Comparison of ENCODE assay signal across 8 cellular contexts in the genomic region with DNA sequence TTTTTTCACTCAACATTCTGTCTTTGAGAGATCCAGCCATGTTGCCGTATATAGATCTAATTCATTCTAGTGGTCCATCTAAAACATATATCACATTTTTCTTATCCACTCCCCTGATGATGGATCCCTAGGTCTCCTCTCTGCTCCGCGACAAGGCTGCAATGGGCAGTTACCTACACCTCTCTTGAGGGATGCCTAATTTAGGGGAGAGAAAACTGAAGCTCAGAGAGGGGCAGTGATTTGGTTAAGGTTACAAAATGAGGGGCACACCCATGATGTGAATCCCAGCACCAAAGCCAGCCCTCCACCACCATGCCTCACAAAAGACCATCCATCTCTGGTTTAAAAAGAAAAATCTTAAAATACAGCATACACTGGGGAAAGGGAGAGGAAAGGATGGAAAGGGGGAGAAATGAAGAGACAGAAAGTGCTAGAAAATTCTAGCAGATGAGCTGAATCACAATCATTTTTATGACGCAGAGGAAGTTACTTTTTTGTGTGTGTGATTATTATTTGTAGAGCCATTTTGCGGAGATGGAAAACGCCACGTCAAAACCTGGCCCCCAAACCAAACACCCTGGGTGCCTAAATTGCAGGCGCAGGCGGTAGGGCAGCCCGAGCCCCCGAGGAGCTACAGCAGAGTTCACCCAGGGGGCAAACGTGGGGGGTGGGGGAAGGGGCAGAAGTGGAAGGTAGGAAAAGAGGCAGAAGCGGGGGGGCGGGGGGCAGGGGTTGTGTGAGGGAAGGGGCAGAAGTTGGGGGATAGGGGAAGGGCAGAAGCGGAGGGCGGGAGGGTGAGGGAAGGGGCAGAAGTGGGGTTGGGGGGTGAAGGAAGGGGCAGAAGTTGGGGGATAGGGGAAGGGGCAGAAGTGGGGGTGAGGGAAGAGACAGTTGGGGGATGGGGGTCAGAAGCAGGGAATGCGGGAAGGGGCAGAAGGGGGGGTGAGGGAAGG. TPM values are rescaled to one million over a fixed set of nuclear protein-coding genes. Genes with fewer than 3 reads are reported as not detected.
DNase-seq lines count a peak whose midpoint lies in the region; ATAC-seq, FAIRE-seq and TF ChIP-seq lines count a peak whose summit lies in the region.

No MANE protein-coding gene starts in this region.

- TF ChIP-seq CTCF in AG09309 (IDR thresholded peaks at IDR 0.05; ENCODE audit: control insufficient read depth, insufficient read depth, low read depth, low read length, missing control alignments) (no peak), pancreas (IDR thresholded peaks at IDR 0.05) (no peak)

- peaks cover 21 to 38% (median 33%) of the 10 kb centered on the region in 7 donors for H3K4me1 Mint-ChIP-seq in naive thymus-derived CD4-positive, alpha-beta T cell

- peaks cover 0 to 9% (median 0%) of the 10 kb centered on the region in 11 donors for H3K9me3 Mint-ChIP-seq in naive thymus-derived CD4-positive, alpha-beta T cell

- 28 to 42% methylated on average over 17 of the region's 17 CpGs for WGBS in pancreas, 2 donors

- H3K4me1 ChIP-seq in naive thymus-derived CD4-positive, alpha-beta T cell (ENCODE audit: control insufficient read depth in 2 of 2, insufficient read depth in 2 of 2, low read length in 2 of 2): peaks cover 0 to 12% of the 10 kb centered on the region in 2 donors
- H3K4me1 ChIP-seq in pancreas: no peaks in the 10 kb centered on the region

- H3K27ac Mint-ChIP-seq in naive thymus-derived CD4-positive, alpha-beta T cell: peak overlapping the region; percentile 91 to 97 (median 96)

- peak overlapping the region; percentile 73 to 90 (median 84) for H3K4me3 Mint-ChIP-seq in naive thymus-derived CD4-positive, alpha-beta T cell

- no peaks in the 10 kb centered on the region for H3K9me3 ChIP-seq in MG63
- H3K9me3 ChIP-seq in naive thymus-derived CD4-positive, alpha-beta T cell (ENCODE audit: control insufficient read depth in 2 of 3, low read length in 3 of 3): no peaks in the 10 kb centered on the region
- no peaks in the 10 kb centered on the region for H3K9me3 ChIP-seq in pancreas

- H3K27me3 ChIP-seq in MG63 (no peaks in the 10 kb centered on the region), pancreas (no peaks in the 10 kb centered on the region)
- no peaks in the 10 kb centered on the region for H3K27me3 ChIP-seq in naive thymus-derived CD4-positive, alpha-beta T cell (ENCODE audit: control insufficient read depth in 2 of 2, insufficient read depth in 2 of 2, low read length in 2 of 2)

- H3K36me3 ChIP-seq in MG63 (peaks cover 6% of the 10 kb centered on the region; the same call in 1 of the 2 replicates), pancreas (no peaks in the 10 kb centered on the region)
- H3K36me3 ChIP-seq in naive thymus-derived CD4-positive, alpha-beta T cell (ENCODE audit: control insufficient read depth in 2 of 3, insufficient read depth in 3 of 3, low read length in 3 of 3): peaks cover 0 to 24% (median 5%) of the 10 kb centered on the region in 3 experiments

- FAIRE-seq in pancreas (lab: Jason Lieb, UNC): no peak
- no peak for FAIRE-seq in frontal cortex (lab: Jason Lieb, UNC)

- intact Hi-C loops in naive thymus-derived CD4-positive, alpha-beta T cell (cut with micrococcal nuclease): loop anchor here (1.0 to 10.0 kb wide), 3 partner anchors 8 to 1556 kb away; a partner anchor contains a TSS
- intact Hi-C loops in pancreas (cut with DNase I): no loop called here

- peaks cover 0 to 3% (median 0%) of the 10 kb centered on the region in 5 donors for H3K27me3 Mint-ChIP-seq in naive thymus-derived CD4-positive, alpha-beta T cell

- CTCF ChIA-PET in naive thymus-derived CD4-positive, alpha-beta T cell (lab: Charles Lee): no interaction called here

- H3K4me3 ChIP-seq in AG09309 (ENCODE audit: control insufficient read depth, low read depth, low read length) (peak overlapping the region; percentile 26), MG63 (peak overlapping the region; percentile 15; the same call in 1 of the 2 replicates), pancreas (no peak overlapping the region)
- no peak overlapping the region for H3K4me3 ChIP-seq in naive thymus-derived CD4-positive, alpha-beta T cell (ENCODE audit: low read length)

- DNase-seq in AG09309 (ENCODE audit: low read depth) (no peak), MG63 (no peak), caudate nucleus (lab: John Stamatoyannopoulos, UW) (peak in 2 of 61 donors; percentile 7 to 18), pancreas (no peak), NCI-H1694 (lab: John Stamatoyannopoulos, UW) (no peak), frontal cortex (ENCODE audit: low spot score in 2 of 2) (no peak)
- DNase-seq in naive thymus-derived CD4-positive, alpha-beta T cell: peak in 4 of 9 donors; percentile 28 to 63 (median 37)
- DNase-seq in stimulated activated CD4-positive, alpha-beta T cell treated with anti-CD3 and anti-CD28 coated beads, Interleukin-15, amount 100 ng/mL, for 24 hours: no peak

- H3K36me3 Mint-ChIP-seq in naive thymus-derived CD4-positive, alpha-beta T cell: peaks cover 0 to 10% (median 5%) of the 10 kb centered on the region in 5 donors

- POLR2A ChIA-PET in naive thymus-derived CD4-positive, alpha-beta T cell (lab: Charles Lee): interaction anchor here (0.8 to 3.3 kb wide), 5 partner anchors 8 to 1919 kb away, joined by 3 to 42 read pairs (median 4); a partner anchor contains a TSS

- no peak for ATAC-seq in naive thymus-derived CD4-positive, alpha-beta T cell
- no peak for ATAC-seq in pancreas

- H3K27ac ChIP-seq in caudate nucleus (ENCODE audit: low read depth, low read length): peak overlapping the region; percentile 92
- H3K27ac ChIP-seq in naive thymus-derived CD4-positive, alpha-beta T cell (ENCODE audit: low read depth, low read length): peak overlapping the region; percentile 75
- peak overlapping the region in 2 of 4 donors; percentile 58 to 79 for H3K27ac ChIP-seq in pancreas

RNA-seq across cellular contexts. Expression of a gene that starts 1.3 kb away (rescaled TPM):
- total RNA-seq in MG63 (2014; rRNA removed; shearing (Covaris generic); ENCODE audit: low replicate concordance): 8.2 and 10.8 TPM in 2 replicates
- total RNA-seq in naive thymus-derived CD4-positive, alpha-beta T cell: 100 to 1,000 TPM in 4 of 5 experiments, 10 to 100 TPM in 1; 23.4 to 239 (median 166) TPM
- 10 to 100 TPM; 21.9 to 40.9 TPM for polyA plus RNA-seq in naive thymus-derived CD4-positive, alpha-beta T cell
- total RNA-seq in pancreas: 10 to 100 TPM; 11.8 to 34.5 (median 17.3) TPM
- 100 to 1,000 TPM; 120 to 134 TPM for polyA plus RNA-seq in pancreas
- 10.2 TPM for total RNA-seq in frontal cortex

RNA-seq across cellular contexts. Expression of a gene that starts 13.0 kb away (rescaled TPM):
- 1.7 and 4.4 TPM in 2 replicates for total RNA-seq in MG63 (2014; rRNA removed; shearing (Covaris generic); ENCODE audit: low replicate concordance)
- total RNA-seq in naive thymus-derived CD4-positive, alpha-beta T cell: 10 to 100 TPM; 12.5 to 29.9 (median 16.9) TPM
- polyA plus RNA-seq in naive thymus-derived CD4-positive, alpha-beta T cell: 1 to 10 TPM; 1.7 to 4.6 TPM
- total RNA-seq in pancreas: 1 to 10 TPM; 2.4 to 7.2 (median 4.9) TPM
- 10 to 100 TPM in 1 of 2 donors, 1 to 10 TPM in 1; 8.2 to 10.8 TPM for polyA plus RNA-seq in pancreas
- total RNA-seq in frontal cortex: 22.8 TPM

RNA-seq across cellular contexts. Expression of a gene that starts 32.3 kb away (rescaled TPM):
- 0.63 TPM in 1 of 2 replicates, not detected in the other for total RNA-seq in MG63 (2014; rRNA removed; shearing (Covaris generic); ENCODE audit: low replicate concordance)
- under 1 TPM in 2 of 5 experiments, not detected in 3; 0.13 to 0.47 TPM for total RNA-seq in naive thymus-derived CD4-positive, alpha-beta T cell
- polyA plus RNA-seq in naive thymus-derived CD4-positive, alpha-beta T cell: not detected
- total RNA-seq in pancreas (1 to 10 TPM in 1 of 6 donors, under 1 TPM in 5; 0.20 to 1.1 (median 0.38) TPM), frontal cortex (21.2 TPM)
- polyA plus RNA-seq in pancreas: 1 to 10 TPM in 1 of 2 donors, under 1 TPM in 1; 0.68 to 1.9 TPM

Comparison
In these comparisons a context has a peak if more than half of its experiments do, and no peak if none do; other contexts are left out.
1. H3K4me3 ChIP-seq: peak in AG09309 (single experiment) and MG63 (single experiment); none in naive thymus-derived CD4-positive, alpha-beta T cell (single experiment) and pancreas (0 of 4).
2. RNA of a gene that starts 32.3 kb away (total RNA-seq): 21.2 TPM in frontal cortex (single experiment); 0.63 TPM in MG63, 0.20 to 1.1 TPM in pancreas and 0.13 to 0.47 TPM in naive thymus-derived CD4-positive, alpha-beta T cell; every median in the first group is over 10 times any median in the second.
3. intact Hi-C loops: an anchor here in naive thymus-derived CD4-positive, alpha-beta T cell (1.0 to 10.0 kb wide); none called in pancreas.